Comparison of ENCODE assay signal across 1 cellular context in genomic region chr19:11142528-11143171, GRCh38.
TF ChIP-seq lines count a peak whose summit lies in the region.

No MANE protein-coding gene starts in this region.

TF ChIP-seq in HepG2, 621 proteins besides CTCF, POLR2A, EP300 and RAD21 (continued from another document and continues in another):
- TF ChIP-seq RBM39 (IDR thresholded peaks at IDR 0.05; ENCODE audit: low read depth, low read length, poor library complexity, severe bottlenecking) (peak; percentile 80), STAG1 (CRISPR knock-in tag; IDR thresholded peaks at IDR 0.05) (no peak), FOXP4 (CRISPR knock-in tag; IDR thresholded peaks at IDR 0.05) (no peak), IKZF4 (CRISPR knock-in tag; IDR thresholded peaks at IDR 0.05; ENCODE audit: borderline replicate concordance, low read depth, not compliant biosample characterization) (peak; percentile 56), RNF219 (CRISPR knock-in tag; IDR thresholded peaks at IDR 0.05) (no peak), SOX6 (IDR thresholded peaks at IDR 0.05) (no peak), SOX6 (CRISPR knock-in tag; IDR thresholded peaks at IDR 0.05) (peak; percentile 65), ZNF839 (CRISPR knock-in tag; IDR thresholded peaks at IDR 0.05; ENCODE audit: borderline replicate concordance) (no peak; the same call in 1 of the 2 replicates), ATF3 (CRISPR knock-in tag; IDR thresholded peaks at IDR 0.05) (peak; percentile 96), ZNF549 (CRISPR knock-in tag; IDR thresholded peaks at IDR 0.05) (no peak), CSRNP2 (CRISPR knock-in tag; conservative IDR thresholded peaks at IDR 0.05; ENCODE audit: low read depth) (no peak), ZNF678 (CRISPR knock-in tag; IDR thresholded peaks at IDR 0.05) (no peak), ZBTB40 (IDR thresholded peaks at IDR 0.05) (no peak), ZBTB40 (CRISPR knock-in tag; IDR thresholded peaks at IDR 0.05) (no peak), CREB3 (CRISPR knock-in tag; IDR thresholded peaks at IDR 0.05) (no peak), HMGXB3 (CRISPR knock-in tag; IDR thresholded peaks at IDR 0.05; ENCODE audit: borderline replicate concordance) (no peak; the same call in 1 of the 2 replicates), TAF1 (CRISPR knock-in tag; IDR thresholded peaks at IDR 0.05) (no peak; the same call in 1 of the 2 replicates), CAMTA2 (CRISPR knock-in tag; IDR thresholded peaks at IDR 0.05; ENCODE audit: borderline replicate concordance) (peak; percentile 82; the same call in 1 of the 2 replicates), CCDC6 (CRISPR knock-in tag; IDR thresholded peaks at IDR 0.05) (peak; percentile 26; the same call in 1 of the 2 replicates), ZNF224 (CRISPR knock-in tag; IDR thresholded peaks at IDR 0.05) (no peak), ZNF710 (CRISPR knock-in tag; IDR thresholded peaks at IDR 0.05; ENCODE audit: borderline replicate concordance) (no peak), NR0B2 (CRISPR knock-in tag; IDR thresholded peaks at IDR 0.05) (0 out of 2 replicates have a peak, but pooled peaks have one; percentile 30), PRMT3 (CRISPR knock-in tag; IDR thresholded peaks at IDR 0.05; ENCODE audit: borderline replicate concordance, low read depth) (no peak; the same call in 1 of the 2 replicates), TRAFD1 (CRISPR knock-in tag; IDR thresholded peaks at IDR 0.05; ENCODE audit: borderline replicate concordance) (no peak)
